Comparison of ENCODE assay signal across 19 cellular contexts in the genomic region with DNA sequence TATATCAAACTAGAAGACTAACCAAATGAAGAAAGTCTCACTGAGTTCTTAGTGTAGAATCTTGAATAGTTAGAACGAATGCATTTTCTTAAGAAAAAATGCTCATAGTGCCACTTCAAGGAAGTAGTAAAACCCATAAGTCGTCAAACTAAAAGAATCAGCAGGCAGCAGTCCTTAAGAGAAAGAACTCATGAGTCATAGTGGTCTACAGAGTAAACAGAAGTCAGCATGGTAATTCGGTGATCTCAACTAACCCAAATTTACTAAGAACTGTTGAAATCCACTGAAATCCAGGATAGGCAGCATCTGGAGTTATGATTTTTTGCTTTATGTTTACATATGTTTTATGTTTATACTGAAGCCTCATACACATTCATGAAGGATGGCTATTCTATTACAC.
"Had no signal": no experiment of that assay in that cellular context is flagged by ENCODE, and none has a peak within 500 bp of the region (broad histone marks: within the 10 kb centered on the region; RNA-seq: fewer than 3 reads in every experiment).

No MANE protein-coding gene starts in this region.

- H3K4me3 ChIP-seq: colonic mucosa, gastroesophageal sphincter, hepatocyte, lung, testis had no signal

- H3K36me3 ChIP-seq: colonic mucosa, gastroesophageal sphincter, WERI-Rb-1 had no signal

- H3K9me3 ChIP-seq: colonic mucosa, testis had no signal

- H3K4me1 ChIP-seq: colonic mucosa, gastroesophageal sphincter, parathyroid adenoma, testis had no signal

- H3K27ac ChIP-seq: colonic mucosa, gastroesophageal sphincter, hepatocyte, parathyroid adenoma, testis, WERI-Rb-1 had no signal

- FAIRE-seq: endothelial cell of umbilical vein had no signal

- H3K9ac ChIP-seq: parathyroid adenoma had no signal

- H3K9me3 Mint-ChIP-seq: activated CD4-positive, alpha-beta memory T cell treated with anti-CD3 and anti-CD28 coated beads, Interleukin-2, amount 10 ng/mL, durations not matched to agents 7 days and 5 days; activated T-cell treated with anti-CD3 and anti-CD28 coated beads, Interleukin-2, amount 50 U/mL, for 72 hours had no signal

- H3K36me3 Mint-ChIP-seq: activated naive CD8-positive, alpha-beta T cell treated with anti-CD3 and anti-CD28 coated beads for 36 hours; naive B cell had no signal

- H3K79me2 ChIP-seq: hepatocyte, parathyroid adenoma had no signal

- ATAC-seq: activated CD4-positive, alpha-beta T cell treated with anti-CD3 and anti-CD28 coated beads for 36 hours; activated T-cell treated with anti-CD3 and anti-CD28 coated beads, Interleukin-2, amount 50 U/mL, for 72 hours; gastroesophageal sphincter; stimulated activated naive CD8-positive, alpha-beta T cell treated with anti-CD3 and anti-CD28 coated beads, Interleukin-15, amount 100 ng/mL, for 72 hours had no signal

- H2AFZ ChIP-seq: hepatocyte, parathyroid adenoma had no signal

- H3K4me3 Mint-ChIP-seq: activated CD4-positive, alpha-beta memory T cell treated with anti-CD3 and anti-CD28 coated beads, Interleukin-2, amount 10 ng/mL, durations not matched to agents 7 days and 5 days; activated CD4-positive, alpha-beta T cell treated with anti-CD3 and anti-CD28 coated beads for 36 hours; activated naive CD8-positive, alpha-beta T cell treated with anti-CD3 and anti-CD28 coated beads for 36 hours; activated T-cell treated with anti-CD3 and anti-CD28 coated beads, Interleukin-2, amount 50 U/mL, for 72 hours; naive B cell; stimulated activated naive CD8-positive, alpha-beta T cell treated with anti-CD3 and anti-CD28 coated beads, Interleukin-15, amount 100 ng/mL, for 72 hours had no signal

- H3K27me3 ChIP-seq: colonic mucosa, gastroesophageal sphincter, hepatocyte, testis had no signal

- DNase-seq: activated CD4-positive, alpha-beta memory T cell treated with anti-CD3 and anti-CD28 coated beads, Interleukin-2, amount 10 ng/mL, durations not matched to agents 7 days and 5 days; activated CD4-positive, alpha-beta T cell treated with anti-CD3 and anti-CD28 coated beads for 36 hours; activated gamma-delta T cell treated with Interleukin-2 at 50 U/mL for 16 hours; activated naive CD8-positive, alpha-beta T cell treated with anti-CD3 and anti-CD28 coated beads for 36 hours; activated T-cell treated with anti-CD3 and anti-CD28 coated beads, Interleukin-2, amount 50 U/mL, for 72 hours; anterior cingulate cortex; colonic mucosa; effector CD4-positive, alpha-beta T cell; naive B cell; stimulated activated CD4-positive, alpha-beta T cell treated with anti-CD3 and anti-CD28 coated beads, Interleukin-15, amount 100 ng/mL, for 24 hours; stimulated activated CD4-positive, alpha-beta T cell treated with anti-CD3 and anti-CD28 coated beads, Interleukin-4, amount 100 ng/mL, for 24 hours; stimulated activated naive CD8-positive, alpha-beta T cell treated with anti-CD3 and anti-CD28 coated beads, Interleukin-15, amount 100 ng/mL, for 72 hours; testis; WERI-Rb-1 had no signal

- H3K4me1 Mint-ChIP-seq: activated CD4-positive, alpha-beta memory T cell treated with anti-CD3 and anti-CD28 coated beads, Interleukin-2, amount 10 ng/mL, durations not matched to agents 7 days and 5 days; activated CD4-positive, alpha-beta T cell treated with anti-CD3 and anti-CD28 coated beads for 36 hours; activated naive CD8-positive, alpha-beta T cell treated with anti-CD3 and anti-CD28 coated beads for 36 hours; naive B cell; stimulated activated naive CD8-positive, alpha-beta T cell treated with anti-CD3 and anti-CD28 coated beads, Interleukin-15, amount 100 ng/mL, for 72 hours had no signal

- H3K4me2 ChIP-seq: hepatocyte had no signal

- H3K27me3 Mint-ChIP-seq: activated CD4-positive, alpha-beta memory T cell treated with anti-CD3 and anti-CD28 coated beads, Interleukin-2, amount 10 ng/mL, durations not matched to agents 7 days and 5 days; activated CD4-positive, alpha-beta T cell treated with anti-CD3 and anti-CD28 coated beads for 36 hours; activated naive CD8-positive, alpha-beta T cell treated with anti-CD3 and anti-CD28 coated beads for 36 hours; naive B cell; stimulated activated naive CD8-positive, alpha-beta T cell treated with anti-CD3 and anti-CD28 coated beads, Interleukin-15, amount 100 ng/mL, for 72 hours had no signal

- H3K27ac Mint-ChIP-seq: activated CD4-positive, alpha-beta memory T cell treated with anti-CD3 and anti-CD28 coated beads, Interleukin-2, amount 10 ng/mL, durations not matched to agents 7 days and 5 days; activated CD4-positive, alpha-beta T cell treated with anti-CD3 and anti-CD28 coated beads for 36 hours; activated naive CD8-positive, alpha-beta T cell treated with anti-CD3 and anti-CD28 coated beads for 36 hours; activated T-cell treated with anti-CD3 and anti-CD28 coated beads, Interleukin-2, amount 50 U/mL, for 72 hours; naive B cell; stimulated activated naive CD8-positive, alpha-beta T cell treated with anti-CD3 and anti-CD28 coated beads, Interleukin-15, amount 100 ng/mL, for 72 hours had no signal
